ENCODE assay signal across 1 cellular context in the genomic region with DNA sequence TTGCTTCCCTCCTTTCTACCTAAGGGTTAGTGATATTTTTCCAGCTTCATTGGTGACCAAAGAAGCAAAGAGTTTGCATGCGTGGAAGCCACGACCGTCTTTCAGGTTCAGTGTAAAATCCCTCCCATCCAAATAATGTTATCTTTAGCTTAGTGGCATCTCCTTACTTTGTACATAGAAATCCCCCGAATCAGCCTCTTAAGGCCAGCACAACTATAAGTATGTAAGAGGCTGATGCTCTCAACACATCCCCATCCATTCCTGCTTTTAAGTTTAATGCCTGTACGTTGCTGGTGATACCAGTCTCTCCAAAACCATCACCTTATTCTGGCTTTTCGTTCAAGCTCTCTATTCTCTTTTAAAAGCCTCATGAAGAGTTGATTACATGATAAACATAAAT.
TF ChIP-seq lines count a peak whose summit lies in the region.

No MANE protein-coding gene starts in this region.

TF ChIP-seq in IMR-90, 13 proteins besides CTCF, POLR2A, EP300 and RAD21:
- TF ChIP-seq BHLHE40 (IDR thresholded peaks at IDR 0.05; ENCODE audit: low read depth, low read length) (no peak), ELK1 (IDR thresholded peaks at IDR 0.05; ENCODE audit: borderline replicate concordance, low read depth, low read length) (no peak), FOS (IDR thresholded peaks at IDR 0.05; ENCODE audit: low read depth, low read length) (no peak), MAFK (IDR thresholded peaks at IDR 0.05; ENCODE audit: low read depth, low read length) (no peak), MAZ (IDR thresholded peaks at IDR 0.05; ENCODE audit: borderline replicate concordance, low read depth, low read length) (no peak), CHD1 (IDR thresholded peaks at IDR 0.05; ENCODE audit: low read depth, low read length) (no peak), USF2 (IDR thresholded peaks at IDR 0.05; ENCODE audit: low read depth, low read length) (no peak), MXI1 (IDR thresholded peaks at IDR 0.05; ENCODE audit: borderline replicate concordance, low read depth, low read length) (no peak), CEBPB (IDR thresholded peaks at IDR 0.05; ENCODE audit: low read depth, low read length) (no peak), RFX5 (IDR thresholded peaks at IDR 0.05; ENCODE audit: low read depth, low read length) (no peak)
